In the genomic region with DNA sequence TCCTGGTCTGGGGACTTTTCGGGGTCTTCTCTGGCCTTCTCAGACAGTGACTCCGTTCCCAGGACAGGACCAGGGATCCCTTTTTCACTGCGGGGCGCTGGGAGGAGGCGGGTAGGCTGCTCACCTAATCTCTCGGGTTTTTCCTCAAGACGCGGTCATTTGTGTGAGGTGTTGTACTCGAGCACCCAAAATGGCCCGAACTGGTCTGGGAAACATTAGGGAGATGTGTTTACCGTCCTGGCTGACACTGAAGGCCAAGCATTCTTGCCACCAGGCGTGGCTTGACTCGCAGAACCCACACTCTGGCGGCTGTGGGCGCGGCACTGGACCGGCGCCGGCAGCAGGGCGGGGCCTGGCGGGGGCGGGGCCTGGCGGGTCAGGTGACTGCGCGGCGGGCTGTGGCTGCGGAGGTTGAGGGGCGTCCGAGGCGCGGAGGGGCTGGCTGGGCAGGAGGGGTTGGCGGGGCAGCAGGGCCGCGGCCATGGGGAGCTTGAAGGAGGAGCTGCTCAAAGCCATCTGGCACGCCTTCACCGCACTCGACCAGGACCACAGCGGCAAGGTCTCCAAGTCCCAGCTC, we compare ENCODE assay signal across 8 cellular contexts. TPM values are rescaled to one million over a fixed set of nuclear protein-coding genes. Genes with fewer than 3 reads are reported as not detected.
DNase-seq lines count a peak whose midpoint lies in the region; ATAC-seq and TF ChIP-seq lines count a peak whose summit lies in the region.

A gene (plus strand): TSS at position 379 of the 577 bp plus-strand sequence. CDS start 103 bp downstream, at position 482.

- DNase-seq in NCI-H1092 treated with DMSO at 0.1 percent for 48 hours (lab: John Stamatoyannopoulos, UW) (peak; percentile 45), NCI-H1092 (lab: John Stamatoyannopoulos, UW) (no peak), NCI-H2029 treated with DMSO at 0.1 percent for 48 hours (lab: John Stamatoyannopoulos, UW) (peak; percentile 28), cerebellar cortex (ENCODE audit: low spot score) (peak; percentile 68), kidney epithelial cell (ENCODE audit: low read depth) (peak; percentile 35)
- DNase-seq in activated CD4-positive, CD25-positive, alpha-beta regulatory T cell (lab: John Stamatoyannopoulos, UW), result peak; percentile 57 to 72 (median 64)
- peak; percentile 89 for DNase-seq in stimulated activated CD4-positive, alpha-beta T cell treated with anti-CD3 and anti-CD28 coated beads, Interleukin-15, amount 100 ng/mL, for 24 hours

- peak within 1 kb of the TSS; percentile 94 for H3K4me3 ChIP-seq in kidney epithelial cell (ENCODE audit: low read depth, low read length)

- no peaks in the 10 kb centered on the region for H3K36me3 ChIP-seq in kidney epithelial cell (ENCODE audit: control insufficient read depth, insufficient read depth, low read length)

- no peaks in the 10 kb centered on the region for H3K27me3 ChIP-seq in kidney epithelial cell (ENCODE audit: control insufficient read depth, insufficient read depth, low read length)

- peak; percentile 26 for TF ChIP-seq CTCF in kidney epithelial cell (IDR thresholded peaks at IDR 0.05; ENCODE audit: insufficient read depth, low read length, poor library complexity, severe bottlenecking)

- ATAC-seq in HG02852 (IDR thresholded peaks at IDR 0.05; ENCODE audit: unreplicated experiment), result peak; percentile 83

RNA-seq across cellular contexts. Expression of the gene that starts here (rescaled TPM):
- 15.6 and 18.0 TPM in 2 replicates for total RNA-seq in kidney epithelial cell
